ENCODE assay signal across 8 cellular contexts in the genomic region with DNA sequence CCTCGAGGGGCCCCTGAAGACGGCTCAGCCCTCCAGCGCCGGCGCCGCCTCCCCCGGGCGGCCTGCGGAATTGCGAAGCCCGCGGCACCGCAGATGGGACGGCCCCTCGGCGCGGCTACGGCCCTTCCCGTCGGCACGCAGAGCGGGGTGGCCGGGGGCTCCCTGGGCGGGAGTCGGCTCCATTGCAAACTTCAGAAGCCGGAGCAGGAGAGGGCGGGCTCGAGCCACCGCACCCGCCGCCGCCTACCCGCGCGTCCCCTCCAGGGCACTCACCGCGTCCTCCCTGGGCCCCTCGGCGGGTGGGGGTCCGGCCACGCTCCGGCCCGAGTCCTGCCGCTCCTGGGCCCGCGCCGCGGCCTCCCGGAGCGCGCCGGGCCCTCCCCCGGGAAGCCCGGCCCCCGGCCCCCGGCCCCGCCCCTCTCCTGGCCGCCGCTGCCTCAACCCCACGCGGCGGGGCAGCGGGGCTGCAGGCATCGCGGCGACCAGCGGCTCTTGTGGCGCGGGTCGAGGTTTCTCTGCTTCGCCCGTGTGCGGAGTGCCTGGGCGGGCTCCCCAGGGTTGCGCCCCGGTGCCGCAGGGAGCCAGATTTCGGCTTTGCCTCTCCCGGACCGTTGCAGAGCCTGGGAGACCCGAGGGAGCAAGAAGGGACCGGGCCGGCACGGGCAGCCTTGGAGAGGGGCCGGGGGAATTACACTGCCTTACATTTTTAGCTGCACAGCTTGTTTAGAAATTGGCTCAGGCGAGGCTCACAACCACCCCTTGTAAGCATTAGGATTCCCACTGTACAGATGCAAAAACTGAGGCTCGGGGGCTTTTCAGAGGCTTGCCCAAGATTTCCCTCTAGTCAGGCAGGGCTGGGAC. TPM values are rescaled to one million over a fixed set of nuclear protein-coding genes. Genes with fewer than 3 reads are reported as not detected.
DNase-seq lines count a peak whose midpoint lies in the region; ATAC-seq and TF ChIP-seq lines count a peak whose summit lies in the region.

Gene PACSIN3, minus strand, starts transcription at position 359 of the 861 bp plus-strand sequence. CDS start 3,707 bp downstream, outside the sequence.

- peak within 1 kb of the TSS; percentile 75 for H3K4me2 ChIP-seq in Karpas-422 (ENCODE audit: low read depth, low read length, poor library complexity, severe bottlenecking)

- no peaks in the 10 kb centered on the region for H3K79me2 ChIP-seq in Karpas-422 (ENCODE audit: low read length)

- H3K36me3 Mint-ChIP-seq in activated CD8-positive, alpha-beta T cell treated with anti-CD3 and anti-CD28 coated beads, Interleukin-2, amount 10 ng/mL, durations not matched to agents 7 days and 5 days (ENCODE audit: low read depth), result no peaks in the 10 kb centered on the region

- H2AFZ ChIP-seq in Karpas-422 (ENCODE audit: low read length), result peak within 1 kb of the TSS; percentile 84

- H3K27ac Mint-ChIP-seq in activated CD8-positive, alpha-beta T cell treated with anti-CD3 and anti-CD28 coated beads, Interleukin-2, amount 10 ng/mL, durations not matched to agents 7 days and 5 days, result no peak within 1 kb of the TSS

- peaks cover 12% of the 10 kb centered on the region for H3K4me1 Mint-ChIP-seq in activated CD8-positive, alpha-beta T cell treated with anti-CD3 and anti-CD28 coated beads, Interleukin-2, amount 10 ng/mL, durations not matched to agents 7 days and 5 days (ENCODE audit: low read depth)

- H3K4me3 ChIP-seq in A673 (ENCODE audit: low read depth, low read length, poor library complexity, severe bottlenecking) (peak within 1 kb of the TSS; percentile 58), Karpas-422 (ENCODE audit: low read length) (peak within 1 kb of the TSS; percentile 61), epithelial cell of esophagus (ENCODE audit: low read length) (peak within 1 kb of the TSS; percentile 71), mononuclear cell (ENCODE audit: low read length) (peak within 1 kb of the TSS; percentile 30)

- H3K4me1 ChIP-seq in A673 (ENCODE audit: insufficient read depth, low read length, poor library complexity, severe bottlenecking), result peaks cover 24% of the 10 kb centered on the region
- peaks cover 23% of the 10 kb centered on the region for H3K4me1 ChIP-seq in Karpas-422 (ENCODE audit: low read length)
- peaks cover 22% of the 10 kb centered on the region for H3K4me1 ChIP-seq in mononuclear cell (ENCODE audit: insufficient read depth, low read length)

- H3K27me3 Mint-ChIP-seq in activated CD8-positive, alpha-beta T cell treated with anti-CD3 and anti-CD28 coated beads, Interleukin-2, amount 10 ng/mL, durations not matched to agents 7 days and 5 days (ENCODE audit: low read depth), result peaks cover 33% of the 10 kb centered on the region

- no peaks in the 10 kb centered on the region for H3K36me3 ChIP-seq in A673 (ENCODE audit: insufficient read depth, low read length, poor library complexity, severe bottlenecking)
- no peaks in the 10 kb centered on the region for H3K36me3 ChIP-seq in Karpas-422 (ENCODE audit: insufficient read depth, low read length)

- BruUV-seq in A673 (replicated peaks; lab: Mats Ljungman, UMichigan), result no TSS peak

- H3K27ac ChIP-seq in A673 (ENCODE audit: low read depth, low read length, poor library complexity, severe bottlenecking), result peak within 1 kb of the TSS; percentile 41
- no peak within 1 kb of the TSS for H3K27ac ChIP-seq in Karpas-422 (ENCODE audit: low read length)
- H3K27ac ChIP-seq in temporal lobe (ENCODE audit: low read depth, low read length), result peak within 1 kb of the TSS; percentile 93

- intact Hi-C loops in A673 (cut with micrococcal nuclease; ENCODE audit: unreplicated experiment), result loop anchor here (2.0 kb wide), 1 partner anchor 28 kb away; the partner anchor contains the start of gene DDB2

- H3K9me3 Mint-ChIP-seq in activated CD8-positive, alpha-beta T cell treated with anti-CD3 and anti-CD28 coated beads, Interleukin-2, amount 10 ng/mL, durations not matched to agents 7 days and 5 days (ENCODE audit: insufficient read depth), result no peaks in the 10 kb centered on the region

- no peaks in the 10 kb centered on the region for H3K9me3 ChIP-seq in A673 (ENCODE audit: low read depth, low read length, poor library complexity, severe bottlenecking)
- no peaks in the 10 kb centered on the region for H3K9me3 ChIP-seq in Karpas-422 (ENCODE audit: low read length)
- H3K9me3 ChIP-seq in mononuclear cell (ENCODE audit: low read depth, low read length), result no peaks in the 10 kb centered on the region

- CTCF ChIA-PET in A673 (lab: Charles Lee), result interaction anchor here (1.0 to 2.0 kb wide), 3 partner anchors 28 to 169 kb away, joined by 3 to 4 read pairs (median 4); partner anchors contain the start of gene DDB2
- CTCF ChIA-PET in activated CD8-positive, alpha-beta T cell treated with anti-CD3 and anti-CD28 coated beads, Interleukin-2, amount 10 ng/mL, durations not matched to agents 7 days and 5 days (lab: Charles Lee), result interaction anchor here (1.1 to 2.8 kb wide), 5 partner anchors 8 to 188 kb away, joined by 3 to 14 read pairs (median 8); partner anchors contain the start of gene DDB2

- DNase-seq in A673 (ENCODE audit: low spot score) (peak; percentile 78), Karpas-422 (peak; percentile 59), epithelial cell of esophagus (ENCODE audit: low read depth) (peak; percentile 55), NCI-H1092 (lab: John Stamatoyannopoulos, UW) (no peak)
- peak; percentile 38 for DNase-seq in activated CD8-positive, alpha-beta T cell treated with anti-CD3 and anti-CD28 coated beads, Interleukin-2, amount 10 ng/mL, durations not matched to agents 7 days and 5 days

- H3K27me3 ChIP-seq in A673 (replicated peaks; ENCODE audit: insufficient read depth, low read depth, low read length, poor library complexity), result no peaks in the 10 kb centered on the region
- H3K27me3 ChIP-seq in Karpas-422 (ENCODE audit: low read length), result no peaks in the 10 kb centered on the region
- peaks cover 44% of the 10 kb centered on the region for H3K27me3 ChIP-seq in mononuclear cell (ENCODE audit: insufficient read depth, low read length)

- POLR2A ChIA-PET in A673 (lab: Charles Lee; ENCODE audit: low non-redundant PET), result interaction anchor here (0.6 kb wide), 1 partner anchor 42 kb away, joined by 3 read pairs; no protein-coding TSS in a partner anchor
- POLR2A ChIA-PET in activated CD8-positive, alpha-beta T cell treated with anti-CD3 and anti-CD28 coated beads, Interleukin-2, amount 10 ng/mL, durations not matched to agents 7 days and 5 days (lab: Charles Lee), result interaction anchor here (0.7 to 2.5 kb wide), 3 partner anchors 29 to 84 kb away, joined by 3 to 20 read pairs (median 4); partner anchors contain the start of genes ACP2 and DDB2

- no peaks in the 10 kb centered on the region for H3K9me2 ChIP-seq in Karpas-422 (replicated peaks; ENCODE audit: insufficient read depth, low read length)

- H4K20me1 ChIP-seq in Karpas-422 (ENCODE audit: insufficient read depth, low read depth, low read length), result no peaks in the 10 kb centered on the region

- H3K9ac ChIP-seq in Karpas-422 (ENCODE audit: low read length), result peak within 1 kb of the TSS; percentile 74

- peak within 1 kb of the TSS; percentile 63 for H3K4me3 Mint-ChIP-seq in activated CD8-positive, alpha-beta T cell treated with anti-CD3 and anti-CD28 coated beads, Interleukin-2, amount 10 ng/mL, durations not matched to agents 7 days and 5 days

- ATAC-seq in GM18909 (IDR thresholded peaks at IDR 0.05; ENCODE audit: poor library complexity, unreplicated experiment), result peak; percentile 44
- peak; percentile 81 for ATAC-seq in activated CD8-positive, alpha-beta T cell treated with anti-CD3 and anti-CD28 coated beads, Interleukin-2, amount 10 ng/mL, durations not matched to agents 7 days and 5 days

- TF ChIP-seq CTCF in A673 (conservative IDR thresholded peaks at IDR 0.05; ENCODE audit: low read depth, low read length) (0 out of 2 replicates have a peak, but pooled peaks have one; percentile 15), epithelial cell of esophagus (IDR thresholded peaks at IDR 0.05; ENCODE audit: insufficient read depth, low read depth, low read length, missing control alignments) (peak; percentile 4)

RNA-seq across cellular contexts. Expression of gene PACSIN3, which starts in this region (rescaled TPM):
- 32.0 and 50.9 TPM in 2 replicates for total RNA-seq in A673 (2021)
- total RNA-seq in Karpas-422 (2014; rRNA removed; shearing (Covaris generic); ENCODE audit: low replicate concordance), result 1.1 and 5.9 TPM in 2 replicates
- total RNA-seq in activated CD8-positive, alpha-beta T cell treated with anti-CD3 and anti-CD28 coated beads, Interleukin-2, amount 10 ng/mL, durations not matched to agents 7 days and 5 days, result 1 to 10 TPM; 2.0 to 2.1 TPM
- not detected for total RNA-seq in mononuclear cell
- total RNA-seq in temporal lobe, result 3.4 TPM
